ENCODE assay signal across 1 cellular context in the genomic region with DNA sequence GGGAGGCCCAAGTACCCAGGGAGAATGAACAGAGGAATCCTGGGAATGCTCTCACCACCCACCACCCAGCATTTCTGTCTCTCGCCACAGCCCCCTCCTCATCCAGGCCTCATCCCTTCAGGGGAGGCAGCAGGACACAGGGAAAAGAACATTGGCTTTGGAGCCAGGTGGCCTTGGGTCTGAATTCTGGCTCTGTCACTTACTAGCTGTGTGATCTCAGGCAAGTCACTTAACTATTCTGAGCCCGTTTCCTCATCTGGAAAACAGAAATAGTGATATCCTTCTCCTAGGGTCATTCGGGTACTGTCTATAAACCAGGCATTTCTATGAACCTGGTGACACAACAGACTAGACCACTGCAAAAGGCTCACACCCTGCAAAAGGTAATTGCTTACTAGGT.
TF ChIP-seq lines count a peak whose summit lies in the region.

No MANE protein-coding gene starts in this region.

TF ChIP-seq in HepG2, 621 proteins besides CTCF, POLR2A, EP300 and RAD21:
- peak; percentile 84 for TF ChIP-seq ZNF768 (CRISPR knock-in tag; IDR thresholded peaks at IDR 0.05)
- TF ChIP-seq ZNF329 (CRISPR knock-in tag; IDR thresholded peaks at IDR 0.05; ENCODE audit: low read depth), result no peak
